In genomic region chr1:23027352-23027907, GRCh38 we compare ENCODE assay signal across 13 cellular contexts. TPM values are rescaled to one million over a fixed set of nuclear protein-coding genes. Genes with fewer than 3 reads are reported as not detected.
DNase-seq lines count a peak whose midpoint lies in the region; ATAC-seq, FAIRE-seq and TF ChIP-seq lines count a peak whose summit lies in the region.
"Had no signal": no experiment of that assay in that cellular context is flagged by ENCODE, and none has a peak within 500 bp of the region (broad histone marks: within the 10 kb centered on the region; RNA-seq: fewer than 3 reads in every experiment).

No MANE protein-coding gene starts in this region.

- H3K36me3 Mint-ChIP-seq in neural progenitor cell: peaks cover 46% of the 10 kb centered on the region

- no peaks in the 10 kb centered on the region for H3F3A ChIP-seq in neural progenitor cell (ENCODE audit: low read depth)

- H3K9ac ChIP-seq in Karpas-422 (ENCODE audit: low read length) (no peak overlapping the region), neural progenitor cell (no peak overlapping the region)

- H3K27ac Mint-ChIP-seq in neural progenitor cell: no peak overlapping the region

- ATAC-seq in HG03520 (IDR thresholded peaks at IDR 0.05; ENCODE audit: unreplicated experiment): no peak

- H3K4me1 ChIP-seq in Karpas-422 (ENCODE audit: low read length): peaks cover 87% of the 10 kb centered on the region
- peaks cover 21% of the 10 kb centered on the region for H3K4me1 ChIP-seq in neural progenitor cell

- H3K9me3 ChIP-seq in Karpas-422 (ENCODE audit: low read length) (peaks cover 6% of the 10 kb centered on the region; the same call in 1 of the 2 replicates), neural progenitor cell (ENCODE audit: low read depth) (peaks cover 9% of the 10 kb centered on the region)

- H3K4me1 Mint-ChIP-seq in neural progenitor cell: peaks cover 5% of the 10 kb centered on the region

- H3K4me2 ChIP-seq in Karpas-422 (ENCODE audit: low read depth, low read length, poor library complexity, severe bottlenecking) (no peak overlapping the region), neural progenitor cell (peak overlapping the region; percentile 36)

- H3K9me3 Mint-ChIP-seq in neural progenitor cell: peaks cover 25% of the 10 kb centered on the region

- H3K27ac ChIP-seq in Karpas-422 (ENCODE audit: low read length) (0 out of 2 replicates have a peak overlapping the region, but pooled peaks have one; percentile 22), neural progenitor cell (no peak overlapping the region)

- H3K79me2 ChIP-seq in Karpas-422 (ENCODE audit: low read length): peaks cover 97% of the 10 kb centered on the region
- peaks cover 100% of the 10 kb centered on the region for H3K79me2 ChIP-seq in neural progenitor cell (ENCODE audit: low read depth)

- no peak overlapping the region for H3K4me3 Mint-ChIP-seq in neural progenitor cell
- H3K4me3 Mint-ChIP-seq: CD8-positive, alpha-beta memory T cell had no signal

- no peaks in the 10 kb centered on the region for H3K27me3 Mint-ChIP-seq in neural progenitor cell (ENCODE audit: insufficient read depth, low read depth)
- H3K27me3 Mint-ChIP-seq: CD8-positive, alpha-beta memory T cell had no signal

- H4K20me1 ChIP-seq in Karpas-422 (ENCODE audit: insufficient read depth, low read depth, low read length) (peaks cover 48% of the 10 kb centered on the region; the same call in 1 of the 2 replicates), neural progenitor cell (ENCODE audit: low read depth) (peaks cover 98% of the 10 kb centered on the region)

- H2AFZ ChIP-seq in Karpas-422 (ENCODE audit: low read length) (no peak overlapping the region), neural progenitor cell (replicated peaks) (no peak overlapping the region)

- no peak for TF ChIP-seq CTCF in neural progenitor cell (IDR thresholded peaks at IDR 0.05)

- peaks cover 9% of the 10 kb centered on the region; the same call in 1 of the 2 replicates for H3K36me3 ChIP-seq in Karpas-422 (ENCODE audit: insufficient read depth, low read length)
- peaks cover 11% of the 10 kb centered on the region for H3K36me3 ChIP-seq in neural progenitor cell

- DNase-seq in GM18507 (ENCODE audit: extremely low spot score, insufficient read length, low read depth): no peak
- no peak for DNase-seq in Karpas-422
- peak; percentile 16 for DNase-seq in neural progenitor cell (ENCODE audit: low spot score)
- DNase-seq in stimulated activated CD8-positive, alpha-beta memory T cell treated with anti-CD3 and anti-CD28 coated beads, Interleukin-4, amount 100 ng/mL, for 48 hours: no peak
- no peak for DNase-seq in NK-92 (lab: John Stamatoyannopoulos, UW; ENCODE audit: unreplicated experiment)
- DNase-seq: Caco-2; CD8-positive, alpha-beta memory T cell; GF-D8; HCEC 1CT had no signal

- peak; percentile 18 for FAIRE-seq in GM18507 (lab: Jason Lieb, UNC)

- H3K27me3 ChIP-seq in Karpas-422 (ENCODE audit: low read length) (no peaks in the 10 kb centered on the region), neural progenitor cell (no peaks in the 10 kb centered on the region)

- H3K4me3 ChIP-seq in Karpas-422 (ENCODE audit: low read length) (no peak overlapping the region), neural progenitor cell (no peak overlapping the region)

- no peaks in the 10 kb centered on the region for H3K9me2 ChIP-seq in Karpas-422 (replicated peaks; ENCODE audit: insufficient read depth, low read length)

RNA-seq across cellular contexts. Expression of gene KDM1A, which starts 8.2 kb away (rescaled TPM):
- total RNA-seq in Karpas-422 (2014; rRNA removed; shearing (Covaris generic); ENCODE audit: low replicate concordance): 110 and 121 TPM in 2 replicates
- total RNA-seq in neural progenitor cell (ENCODE audit: low replicate concordance): 329 and 332 TPM in 2 replicates

RNA-seq across cellular contexts. Expression of gene TEX46, which starts 11.8 kb away (rescaled TPM):
- total RNA-seq in Karpas-422 (2014; rRNA removed; shearing (Covaris generic); ENCODE audit: low replicate concordance): not detected in 2 replicates
- not detected in 2 replicates for total RNA-seq in neural progenitor cell (ENCODE audit: low replicate concordance)
- total RNA-seq: A673; CD8-positive, alpha-beta memory T cell; H4; HT1080 had no signal

RNA-seq across cellular contexts. Expression of gene LACTBL1, which starts 54.8 kb away (rescaled TPM):
- total RNA-seq in Karpas-422 (2014; rRNA removed; shearing (Covaris generic); ENCODE audit: low replicate concordance): not detected in 2 replicates
- total RNA-seq in neural progenitor cell (ENCODE audit: low replicate concordance): 0.12 TPM in 1 of 2 replicates, not detected in the other
- total RNA-seq: Caco-2; CD8-positive, alpha-beta memory T cell; H4; HT1080 had no signal
